In genomic region chr3:161081675-161082462, GRCh38 we compare ENCODE assay signal across 9 cellular contexts. TPM values are rescaled to one million over a fixed set of nuclear protein-coding genes. Genes with fewer than 3 reads are reported as not detected.
DNase-seq lines count a peak whose midpoint lies in the region; ATAC-seq and TF ChIP-seq lines count a peak whose summit lies in the region.
"Had no signal": no experiment of that assay in that cellular context is flagged by ENCODE, and none has a peak within 500 bp of the region (broad histone marks: within the 10 kb centered on the region; RNA-seq: fewer than 3 reads in every experiment).

No MANE protein-coding gene starts in this region.

- no peak overlapping the region for H3K27ac Mint-ChIP-seq in CD4-positive, alpha-beta T cell

- no peaks in the 10 kb centered on the region for H3K27me3 Mint-ChIP-seq in CD4-positive, alpha-beta T cell

- TF ChIP-seq POLR2A in breast epithelium (IDR thresholded peaks at IDR 0.05): no peak

- no peaks in the 10 kb centered on the region for H3K9me3 Mint-ChIP-seq in CD4-positive, alpha-beta T cell

- H3K4me1 ChIP-seq in breast epithelium: no peaks in the 10 kb centered on the region

- H3K4me3 Mint-ChIP-seq in CD4-positive, alpha-beta T cell: no peak overlapping the region

- H3K36me3 Mint-ChIP-seq in CD4-positive, alpha-beta T cell (ENCODE audit: low read depth): no peaks in the 10 kb centered on the region

- intact Hi-C loops in CD4-positive, alpha-beta T cell (cut with DNase I, micrococcal nuclease): no loop called here
- intact Hi-C loops in breast epithelium (cut with DNase I; ENCODE audit: low total_unique reads): loop anchor here (10.0 kb wide), 1 partner anchor 1593 kb away; no protein-coding TSS in a partner anchor

- peak; percentile 20 for DNase-seq in fibroblast of pulmonary artery (ENCODE audit: low read depth)
- no peak for DNase-seq in CD4-positive, alpha-beta T cell
- DNase-seq in cerebellum (ENCODE audit: low spot score): no peak
- DNase-seq in breast epithelium (ENCODE audit: low spot score in 2 of 2): no peak
- no peak for DNase-seq in EL
- DNase-seq: KBM-7 had no signal

- H3K27ac ChIP-seq in CD4-positive, alpha-beta T cell (ENCODE audit: low read depth, low read length): no peak overlapping the region
- no peak overlapping the region for H3K27ac ChIP-seq in breast epithelium

- no peak overlapping the region for H3K4me3 ChIP-seq in fibroblast of pulmonary artery (replicated peaks; ENCODE audit: low read depth, low read length)
- H3K4me3 ChIP-seq in breast epithelium: no peak overlapping the region

- CTCF ChIA-PET in CD4-positive, alpha-beta T cell (lab: Charles Lee): no interaction called here

- H3K36me3 ChIP-seq in breast epithelium: no peaks in the 10 kb centered on the region

- ATAC-seq in GM18498 (IDR thresholded peaks at IDR 0.05; ENCODE audit: unreplicated experiment): peak; percentile 81
- peak; percentile 86 for ATAC-seq in GM21390 (IDR thresholded peaks at IDR 0.05; ENCODE audit: unreplicated experiment)
- ATAC-seq in HG03378 (IDR thresholded peaks at IDR 0.05; ENCODE audit: unreplicated experiment): peak; percentile 98
- no peak for ATAC-seq in CD4-positive, alpha-beta T cell (ENCODE audit: poor library complexity)

- H3K27me3 ChIP-seq in CD4-positive, alpha-beta T cell (ENCODE audit: control insufficient read depth, insufficient read depth, low read length): no peaks in the 10 kb centered on the region
- no peaks in the 10 kb centered on the region for H3K27me3 ChIP-seq in breast epithelium

- POLR2A ChIA-PET in CD4-positive, alpha-beta T cell (lab: Charles Lee): no interaction called here

- TF ChIP-seq CTCF in fibroblast of pulmonary artery (IDR thresholded peaks at IDR 0.05; ENCODE audit: low read length, missing control alignments): no peak
- TF ChIP-seq CTCF in CD4-positive, alpha-beta T cell (IDR thresholded peaks at IDR 0.05): no peak
- TF ChIP-seq CTCF in breast epithelium (IDR thresholded peaks at IDR 0.05): no peak

- H3K9me3 ChIP-seq in CD4-positive, alpha-beta T cell (ENCODE audit: control insufficient read depth, low read length): no peaks in the 10 kb centered on the region
- H3K9me3 ChIP-seq in breast epithelium: no peaks in the 10 kb centered on the region

- no peaks in the 10 kb centered on the region for H3K4me1 Mint-ChIP-seq in CD4-positive, alpha-beta T cell (ENCODE audit: low read depth)

RNA-seq across cellular contexts. Expression of gene B3GALNT1, which starts 23.3 kb away (rescaled TPM):
- total RNA-seq in CD4-positive, alpha-beta T cell: under 1 TPM; 0.20 to 0.33 TPM
- total RNA-seq in cerebellum: 96.6 TPM
- 10 to 100 TPM in 2 of 3 donors, 1 to 10 TPM in 1; 4.5 to 14.6 (median 10.8) TPM for total RNA-seq in breast epithelium

Comparison
In these comparisons a context has a peak if more than half of its experiments do, and no peak if none do; other contexts are left out.
1. RNA of gene B3GALNT1, which starts 23.3 kb away (total RNA-seq): 96.6 TPM in cerebellum (single experiment) and 4.5 to 14.6 TPM in breast epithelium; 0.20 to 0.33 TPM in CD4-positive, alpha-beta T cell; every median in the first group is over 4 times any median in the second.